26 cellular contexts compared by ENCODE assay signal in the genomic region with DNA sequence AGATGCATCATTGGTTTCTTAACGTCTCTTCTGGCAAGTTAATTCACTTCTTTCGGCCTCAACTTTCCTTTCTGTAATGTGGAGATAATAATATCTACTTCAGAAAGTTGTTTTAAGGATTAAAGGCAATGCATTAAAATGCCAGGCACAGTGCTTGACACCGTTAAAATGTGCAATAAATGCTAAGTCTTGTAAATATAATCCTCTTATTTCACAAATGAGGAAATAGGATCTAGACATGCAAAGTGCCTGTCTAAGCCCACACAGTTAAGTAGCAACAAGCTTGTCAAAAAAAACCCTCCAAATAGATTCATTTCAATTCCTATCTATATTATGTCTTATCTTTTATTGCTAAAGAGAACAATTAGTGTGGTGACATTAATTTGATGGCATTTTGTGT.
"Had no signal": no experiment of that assay in that cellular context is flagged by ENCODE, and none has a peak within 500 bp of the region (broad histone marks: within the 10 kb centered on the region; RNA-seq: fewer than 3 reads in every experiment).

No MANE protein-coding gene starts in this region.

- H3K4me3 ChIP-seq: colonic mucosa, esophagus squamous epithelium, gastrocnemius medialis, heart right ventricle, left lung, lower lobe of right lung, mucosa of descending colon had no signal

- DNase-seq: colonic mucosa; cortex of kidney; effector CD8-positive, alpha-beta T cell; effector memory CD8-positive, alpha-beta T cell; endodermal cell; erythroblast; esophagus squamous epithelium; foreskin fibroblast; foreskin melanocyte; gastrocnemius medialis; glutamatergic neuron; head of caudate nucleus; heart right ventricle; hippocampal formation; left cardiac atrium; left lung; left ventricle myocardium superior; lower lobe of right lung; mesenchymal stem cell; mucosa of descending colon; naive B cell had no signal

- FAIRE-seq: endometrium, islet of Langerhans, keratinocyte had no signal

- H3K36me3 ChIP-seq: colonic mucosa, esophagus squamous epithelium, gastrocnemius medialis, heart right ventricle, left lung, lower lobe of right lung had no signal

- H3K9me3 ChIP-seq: colonic mucosa, esophagus squamous epithelium, gastrocnemius medialis, heart right ventricle, left lung, lower lobe of right lung, mucosa of descending colon had no signal

- H3K4me1 ChIP-seq: colonic mucosa, esophagus squamous epithelium, left lung, lower lobe of right lung had no signal

- ATAC-seq: effector memory CD8-positive, alpha-beta T cell; esophagus mucosa; gastrocnemius medialis; heart right ventricle; left cardiac atrium; left lung; left ventricle myocardium superior; lower lobe of right lung; mucosa of descending colon had no signal

- H3K27ac ChIP-seq: colonic mucosa, epithelial cell of prostate, esophagus squamous epithelium, gastrocnemius medialis, heart right ventricle, left lung, lower lobe of right lung had no signal
